ENCODE assay signal across 19 cellular contexts in the genomic region with DNA sequence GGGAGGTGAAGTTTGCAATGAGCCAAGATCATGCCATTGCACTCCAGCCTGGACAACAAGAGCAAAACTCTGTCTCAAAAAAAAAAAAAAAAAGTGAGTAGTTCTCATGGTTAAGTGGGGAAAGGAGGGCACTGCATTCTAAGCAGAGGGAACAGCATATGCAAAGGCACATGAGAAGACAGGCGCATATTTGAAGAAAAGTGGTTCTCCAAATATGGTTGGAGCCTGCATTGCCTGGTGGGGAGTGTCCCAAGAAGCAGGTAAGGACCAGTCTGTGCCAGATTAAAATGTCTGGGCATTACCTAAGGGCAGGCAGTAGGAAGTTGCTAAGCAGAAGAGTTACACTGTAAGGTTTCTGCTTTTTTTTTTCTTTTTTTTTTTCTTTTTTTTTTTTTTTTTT.
"Had no signal": no experiment of that assay in that cellular context is flagged by ENCODE, and none has a peak within 500 bp of the region (broad histone marks: within the 10 kb centered on the region; RNA-seq: fewer than 3 reads in every experiment).

No MANE protein-coding gene starts in this region.

- H3K27ac Mint-ChIP-seq: mesothelial cell of epicardium, nephron progenitor cell had no signal

- H3K4me3 Mint-ChIP-seq: mesothelial cell of epicardium, nephron progenitor cell had no signal

- H3K9me3 Mint-ChIP-seq: mesothelial cell of epicardium, nephron progenitor cell had no signal

- H3K27ac ChIP-seq: dorsolateral prefrontal cortex, heart left ventricle, suprapubic skin, thyroid gland, upper lobe of left lung, uterus had no signal

- DNase-seq: cortex of kidney; dorsolateral prefrontal cortex; effector CD8-positive, alpha-beta T cell; foreskin melanocyte; heart left ventricle; hippocampal formation; islet precursor cell; mammary epithelial cell; nephron progenitor cell; stimulated activated CD4-positive, alpha-beta T cell treated with anti-CD3 and anti-CD28 coated beads, Interleukin-2, amount 100 ng/mL, for 24 hours; stimulated activated CD4-positive, alpha-beta T cell treated with anti-CD3 and anti-CD28 coated beads, Interleukin-4, amount 100 ng/mL, for 4 hours; stimulated activated naive CD4-positive, alpha-beta T cell treated with Interleukin-2 at 50 U/mL for 16 hours; thyroid gland; upper lobe of left lung; uterus had no signal

- H3K4me3 ChIP-seq: dorsolateral prefrontal cortex, heart left ventricle, suprapubic skin, thyroid gland, upper lobe of left lung, uterus had no signal

- H3K9me3 ChIP-seq: heart left ventricle, suprapubic skin, thyroid gland, upper lobe of left lung, uterus had no signal

- H3K36me3 ChIP-seq: uterus had no signal

- ATAC-seq: heart left ventricle, left lobe of liver, sciatic nerve had no signal

- H3K27me3 ChIP-seq: dorsolateral prefrontal cortex, heart left ventricle, suprapubic skin, thyroid gland, upper lobe of left lung, uterus had no signal
